1 cellular context compared by ENCODE assay signal in the genomic region with DNA sequence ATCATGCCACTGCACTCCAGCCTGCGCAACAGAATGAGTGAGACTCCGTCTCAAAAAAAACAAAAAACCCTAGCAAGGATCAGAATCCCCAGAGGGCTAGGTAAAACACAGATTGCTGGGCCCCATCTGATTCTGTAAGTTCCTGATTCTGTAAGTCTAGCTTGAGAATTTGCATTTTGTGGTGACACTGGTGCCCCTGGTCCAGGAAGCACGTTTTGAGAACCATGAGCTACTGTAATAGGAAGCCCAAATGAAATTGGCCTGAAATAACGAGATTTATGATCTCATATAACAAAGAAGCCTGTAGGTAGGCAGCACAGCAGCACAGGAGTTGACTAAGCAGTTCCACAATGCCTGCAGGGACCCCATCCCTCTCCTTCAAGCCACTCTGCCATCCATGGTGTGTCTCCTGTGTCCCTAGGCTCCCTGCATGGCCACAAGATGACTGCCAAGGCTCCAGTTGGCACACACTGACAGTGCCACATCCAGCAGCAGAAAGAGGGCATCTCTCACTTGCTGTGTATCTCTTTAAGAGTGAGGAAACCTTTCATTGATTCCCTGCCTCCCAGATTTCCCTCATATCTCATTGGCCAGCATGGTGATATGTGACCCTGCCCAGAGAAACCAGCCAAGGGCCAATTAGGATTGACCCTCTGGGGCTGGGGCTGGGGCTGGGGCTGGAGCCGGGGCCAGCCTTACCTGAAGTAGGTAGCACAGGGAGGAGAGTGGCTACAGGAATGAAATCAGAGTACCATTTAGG.
TF ChIP-seq lines count a peak whose summit lies in the region.

No MANE protein-coding gene starts in this region.

TF ChIP-seq in SK-N-SH, 30 proteins besides CTCF, POLR2A, EP300 and RAD21 (continued from another document):
- TF ChIP-seq, protein P1, sequence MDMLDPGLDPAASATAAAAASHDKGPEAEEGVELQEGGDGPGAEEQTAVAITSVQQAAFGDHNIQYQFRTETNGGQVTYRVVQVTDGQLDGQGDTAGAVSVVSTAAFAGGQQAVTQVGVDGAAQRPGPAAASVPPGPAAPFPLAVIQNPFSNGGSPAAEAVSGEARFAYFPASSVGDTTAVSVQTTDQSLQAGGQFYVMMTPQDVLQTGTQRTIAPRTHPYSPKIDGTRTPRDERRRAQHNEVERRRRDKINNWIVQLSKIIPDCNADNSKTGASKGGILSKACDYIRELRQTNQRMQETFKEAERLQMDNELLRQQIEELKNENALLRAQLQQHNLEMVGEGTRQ (IDR thresholded peaks at IDR 0.05; ENCODE audit: borderline replicate concordance, low read depth, low read length): no peak
- TF ChIP-seq YY1 (IDR thresholded peaks at IDR 0.05; ENCODE audit: low read depth): no peak
